ENCODE assay signal across 8 cellular contexts in the genomic region with DNA sequence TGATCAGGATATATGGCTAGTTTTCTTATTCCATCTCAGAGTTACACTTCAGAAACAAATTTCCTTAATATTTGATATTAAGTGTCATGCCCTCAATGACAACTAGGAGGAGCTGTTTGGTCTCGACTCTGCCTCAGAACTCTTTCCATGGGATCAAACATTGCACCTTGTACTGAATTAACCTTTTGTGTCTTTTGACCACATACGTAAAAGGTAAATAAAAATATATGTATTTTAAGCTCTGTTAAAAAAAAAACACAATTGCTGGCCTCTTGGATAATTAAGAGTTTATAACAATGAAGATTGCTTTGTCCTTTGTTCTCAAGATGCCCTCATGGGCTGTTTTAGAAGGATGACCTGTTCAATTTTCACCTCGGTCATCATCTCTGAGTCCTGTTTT. TPM values are rescaled to one million over a fixed set of nuclear protein-coding genes. Genes with fewer than 3 reads are reported as not detected.
DNase-seq lines count a peak whose midpoint lies in the region; ATAC-seq and TF ChIP-seq lines count a peak whose summit lies in the region.

No MANE protein-coding gene starts in this region.

- peak; percentile 82 for TF ChIP-seq RAD21 in SK-N-SH (IDR thresholded peaks at IDR 0.05; ENCODE audit: low read length)

- no peak overlapping the region for H3K9ac ChIP-seq in SK-N-SH

- TF ChIP-seq POLR2A in thyroid gland (IDR thresholded peaks at IDR 0.05): no peak

- no peak overlapping the region for H3K4me3 ChIP-seq in CD8-positive, alpha-beta T cell (ENCODE audit: low read depth, low read length)
- H3K4me3 ChIP-seq in SK-N-SH (ENCODE audit: low read depth in 2 of 2, low read length in 1 of 2) (no peak overlapping the region; a peak in 1 of 4 replicates), thyroid gland (replicated peaks in 1 of 3) (no peak overlapping the region)

- H3K4me1 Mint-ChIP-seq in CD8-positive, alpha-beta T cell (ENCODE audit: low read depth): no peaks in the 10 kb centered on the region
- no peaks in the 10 kb centered on the region for H3K4me1 Mint-ChIP-seq in glutamatergic neuron (ENCODE audit: low read depth, unreplicated experiment)
- H3K4me1 Mint-ChIP-seq in activated naive CD8-positive, alpha-beta T cell treated with anti-CD3 and anti-CD28 coated beads for 36 hours: no peaks in the 10 kb centered on the region

- WGBS in SK-N-SH (ENCODE audit: low lambda C conversion rate): 38% methylated on average over 3 of the region's 3 CpGs
- 37 to 39% methylated on average over 3 of the region's 3 CpGs for WGBS in thyroid gland, 2 donors

- no peak overlapping the region for H3K27ac Mint-ChIP-seq in CD8-positive, alpha-beta T cell
- no peak overlapping the region for H3K27ac Mint-ChIP-seq in glutamatergic neuron (ENCODE audit: unreplicated experiment)
- no peak overlapping the region for H3K27ac Mint-ChIP-seq in activated naive CD8-positive, alpha-beta T cell treated with anti-CD3 and anti-CD28 coated beads for 36 hours

- H4K20me1 ChIP-seq in SK-N-SH (ENCODE audit: insufficient read depth): no peaks in the 10 kb centered on the region

- no peak for ATAC-seq in CD8-positive, alpha-beta T cell
- ATAC-seq in GM18870 (IDR thresholded peaks at IDR 0.05; ENCODE audit: unreplicated experiment) (peak; percentile 57), HG03521 (IDR thresholded peaks at IDR 0.05; ENCODE audit: unreplicated experiment) (peak; percentile 43), GM21825 (IDR thresholded peaks at IDR 0.05; ENCODE audit: unreplicated experiment) (no peak)

- no peaks in the 10 kb centered on the region for H3K79me2 ChIP-seq in SK-N-SH (ENCODE audit: insufficient read depth)

- H3K36me3 Mint-ChIP-seq in CD8-positive, alpha-beta T cell: no peaks in the 10 kb centered on the region
- H3K36me3 Mint-ChIP-seq in glutamatergic neuron (ENCODE audit: unreplicated experiment): no peaks in the 10 kb centered on the region
- no peaks in the 10 kb centered on the region for H3K36me3 Mint-ChIP-seq in activated naive CD8-positive, alpha-beta T cell treated with anti-CD3 and anti-CD28 coated beads for 36 hours

- TF ChIP-seq EP300 in SK-N-SH (IDR thresholded peaks at IDR 0.05; ENCODE audit: borderline replicate concordance in 1 of 2, low read depth in 1 of 2, low read length in 1 of 2): no peak

- H3K27me3 ChIP-seq in CD8-positive, alpha-beta T cell (ENCODE audit: insufficient read depth, low read length): no peaks in the 10 kb centered on the region
- H3K27me3 ChIP-seq in SK-N-SH (ENCODE audit: insufficient read depth) (no peaks in the 10 kb centered on the region), thyroid gland (no peaks in the 10 kb centered on the region)

- no peak overlapping the region for H3K4me3 Mint-ChIP-seq in CD8-positive, alpha-beta T cell
- H3K4me3 Mint-ChIP-seq in glutamatergic neuron (ENCODE audit: unreplicated experiment): no peak overlapping the region
- no peak overlapping the region for H3K4me3 Mint-ChIP-seq in activated naive CD8-positive, alpha-beta T cell treated with anti-CD3 and anti-CD28 coated beads for 36 hours

- H3K4me1 ChIP-seq in CD8-positive, alpha-beta T cell (ENCODE audit: insufficient read depth, low read length): no peaks in the 10 kb centered on the region
- H3K4me1 ChIP-seq in SK-N-SH (ENCODE audit: control insufficient read depth in 1 of 2, insufficient read depth in 2 of 2, low read depth in 1 of 2, low read length in 1 of 2) (no peaks in the 10 kb centered on the region; a peak in 1 of 4 replicates), thyroid gland (no peaks in the 10 kb centered on the region)

- H3K27me3 Mint-ChIP-seq in CD8-positive, alpha-beta T cell (ENCODE audit: low read depth): peaks cover 18% of the 10 kb centered on the region
- H3K27me3 Mint-ChIP-seq in glutamatergic neuron (ENCODE audit: unreplicated experiment): no peaks in the 10 kb centered on the region
- peaks cover 22% of the 10 kb centered on the region for H3K27me3 Mint-ChIP-seq in activated naive CD8-positive, alpha-beta T cell treated with anti-CD3 and anti-CD28 coated beads for 36 hours

- DNase-seq in CD8-positive, alpha-beta T cell: no peak
- DNase-seq in SK-N-SH (peak; percentile 42), glutamatergic neuron (no peak), thyroid gland (no peak)
- no peak for DNase-seq in activated naive CD8-positive, alpha-beta T cell treated with anti-CD3 and anti-CD28 coated beads for 36 hours

- no peak overlapping the region for H3K4me2 ChIP-seq in SK-N-SH

- TF ChIP-seq CTCF in CD8-positive, alpha-beta T cell (IDR thresholded peaks at IDR 0.05): peak; percentile 92
- TF ChIP-seq CTCF in SK-N-SH (IDR thresholded peaks at IDR 0.05) (peak; percentile 85), glutamatergic neuron (IDR thresholded peaks at IDR 0.05; ENCODE audit: partially characterized antibody, unreplicated experiment) (peak; percentile 94), thyroid gland (IDR thresholded peaks at IDR 0.05) (peak; percentile 44 to 84 (median 70))

- CTCF ChIA-PET in CD8-positive, alpha-beta T cell (lab: Charles Lee): interaction anchor here (0.7 to 3.0 kb wide), 10 partner anchors 15 to 569 kb away, joined by 3 to 11 read pairs (median 3); no protein-coding TSS in a partner anchor
- CTCF ChIA-PET in SK-N-SH (lab: Yijun Ruan, JAX): interaction anchor here (0.6 to 3.3 kb wide), 24 partner anchors 10 to 480 kb away, joined by 3 to 15 read pairs (median 3); no protein-coding TSS in a partner anchor

- no peaks in the 10 kb centered on the region for H3F3A ChIP-seq in SK-N-SH (replicated peaks; ENCODE audit: insufficient read depth)

- H3K9me2 ChIP-seq in SK-N-SH: no peaks in the 10 kb centered on the region

- H3K27ac ChIP-seq in CD8-positive, alpha-beta T cell (ENCODE audit: low read depth, low read length): no peak overlapping the region
- H3K27ac ChIP-seq in SK-N-SH (ENCODE audit: low read depth in 2 of 2, low read length in 1 of 2): no peak overlapping the region
- H3K27ac ChIP-seq in thyroid gland: no peak overlapping the region

- H3K36me3 ChIP-seq in CD8-positive, alpha-beta T cell (ENCODE audit: insufficient read depth, low read length): no peaks in the 10 kb centered on the region
- H3K36me3 ChIP-seq in SK-N-SH (replicated peaks in 1 of 2; ENCODE audit: control insufficient read depth in 1 of 2, insufficient read depth in 2 of 2, low read length in 1 of 2) (no peaks in the 10 kb centered on the region), thyroid gland (no peaks in the 10 kb centered on the region)

- H3K9me3 ChIP-seq in CD8-positive, alpha-beta T cell (ENCODE audit: low read length): no peaks in the 10 kb centered on the region
- H3K9me3 ChIP-seq in SK-N-SH (no peaks in the 10 kb centered on the region), thyroid gland (no peaks in the 10 kb centered on the region)

- no peaks in the 10 kb centered on the region for H3K9me3 Mint-ChIP-seq in CD8-positive, alpha-beta T cell
- no peaks in the 10 kb centered on the region for H3K9me3 Mint-ChIP-seq in glutamatergic neuron (ENCODE audit: unreplicated experiment)
- no peaks in the 10 kb centered on the region for H3K9me3 Mint-ChIP-seq in activated naive CD8-positive, alpha-beta T cell treated with anti-CD3 and anti-CD28 coated beads for 36 hours

- intact Hi-C loops in CD8-positive, alpha-beta T cell (cut with DNase I, micrococcal nuclease): loop anchor here (1.0 to 5.0 kb wide), 3 partner anchors 466 to 478 kb away; no protein-coding TSS in a partner anchor
- intact Hi-C loops in thyroid gland (cut with DNase I): loop anchor here (5.0 to 10.0 kb wide), 2 partner anchors 380 to 463 kb away; no protein-coding TSS in a partner anchor

- POLR2A ChIA-PET in CD8-positive, alpha-beta T cell (lab: Charles Lee): interaction anchor here (1.1 kb wide), 1 partner anchor 374 kb away, joined by 3 read pairs; no protein-coding TSS in a partner anchor
- POLR2A ChIA-PET in SK-N-SH (lab: Yijun Ruan, JAX): no interaction called here

- H2AFZ ChIP-seq in SK-N-SH (ENCODE audit: low read depth): peak overlapping the region; percentile 27; the same call in 1 of the 2 replicates

TF ChIP-seq in SK-N-SH, 30 proteins besides CTCF, POLR2A, EP300 and RAD21:
- TF ChIP-seq GATA2 (CRISPR knock-in tag; IDR thresholded peaks at IDR 0.05) (no peak), CHD2 (IDR thresholded peaks at IDR 0.05; ENCODE audit: low read length, partially characterized antibody) (no peak), SMC3 (IDR thresholded peaks at IDR 0.05; ENCODE audit: low read depth, low read length) (peak; percentile 73), TEAD4 (IDR thresholded peaks at IDR 0.05; ENCODE audit: borderline replicate concordance, insufficient read depth) (no peak), TCF12 (IDR thresholded peaks at IDR 0.05) (peak; percentile 4; the same call in 1 of the 2 replicates)

RNA-seq across cellular contexts. Expression of a gene that starts 18.7 kb away (rescaled TPM):
- not detected for total RNA-seq in CD8-positive, alpha-beta T cell
- polyA plus RNA-seq in SK-N-SH (2012; rRNA removed): 1,637 and 1,671 TPM in 2 replicates
- polyA plus RNA-seq in SK-N-SH (2012; cell fraction: cytosol; rRNA removed): 978 and 1,254 TPM in 2 replicates
- polyA plus RNA-seq in SK-N-SH (2012; cell fraction: nucleus; rRNA removed): 2,323 and 4,066 TPM in 2 replicates
- total RNA-seq in glutamatergic neuron (ENCODE audit: unreplicated experiment): 28.6 TPM
- 100 to 1,000 TPM in 2 of 4 donors, 10 to 100 TPM in 2; 89.1 to 312 (median 156) TPM for total RNA-seq in thyroid gland
- total RNA-seq in activated naive CD8-positive, alpha-beta T cell treated with anti-CD3 and anti-CD28 coated beads for 36 hours: under 1 TPM; 0.29 to 0.30 TPM

Comparison
In these comparisons a context has a peak if more than half of its experiments do, and no peak if none do; other contexts are left out.
1. ATAC-seq: peak in GM18870 (single experiment) and HG03521 (single experiment); none in CD8-positive, alpha-beta T cell (single experiment) and GM21825 (single experiment).
2. RNA of a gene that starts 18.7 kb away (total RNA-seq): 89.1 to 312 TPM in thyroid gland and 28.6 TPM in glutamatergic neuron (single experiment); 0.29 to 0.30 TPM in activated naive CD8-positive, alpha-beta T cell treated with anti-CD3 and anti-CD28 coated beads for 36 hours and not detected in CD8-positive, alpha-beta T cell; every median in the first group is over 10 times any median in the second.
3. Peak in every context shown above with its lines, with median percentiles within 50 percentile points of each other: CTCF ChIP-seq.